10 cellular contexts compared by ENCODE assay signal in genomic region chr1:9852410-9853301, GRCh38. TPM values are rescaled to one million over a fixed set of nuclear protein-coding genes. Genes with fewer than 3 reads are reported as not detected.
A peak's percentile ranks its signal among the peaks of the same experiment; 100 is the strongest.
DNase-seq lines count a peak whose midpoint lies in the region; ATAC-seq and TF ChIP-seq lines count a peak whose summit lies in the region.
"Had no signal": no experiment of that assay in that cellular context is flagged by ENCODE, and none has a peak within 500 bp of the region (broad histone marks: within the 10 kb centered on the region; RNA-seq: fewer than 3 reads in every experiment).

No MANE protein-coding gene starts in this region.

- no peak for ATAC-seq in effector memory CD8-positive, alpha-beta T cell (replicated peaks)
- ATAC-seq in HG02798 (IDR thresholded peaks at IDR 0.05; ENCODE audit: poor library complexity, unreplicated experiment): no peak

- DNase-seq in EL: peak; percentile 77
- peak; percentile 77 for DNase-seq in NCI-H510A treated with DMSO at 0.1 percent for 48 hours (lab: John Stamatoyannopoulos, UW)
- DNase-seq in dorsolateral prefrontal cortex: peak in 9 of 10 donors; percentile 54 to 86 (median 76)
- DNase-seq in nucleus accumbens (lab: John Stamatoyannopoulos, UW): peak in 45 of 56 donors; percentile 19 to 88 (median 55)
- no peak for DNase-seq in activated T-cell treated with anti-CD3 and anti-CD28 coated beads for 4 hours
- DNase-seq in effector memory CD8-positive, alpha-beta T cell: no peak
- DNase-seq in NCI-H1048 (lab: John Stamatoyannopoulos, UW): no peak
- DNase-seq: gastrocnemius medialis, retina had no signal

- no peak overlapping the region for H3K27ac Mint-ChIP-seq in effector memory CD8-positive, alpha-beta T cell

- no peak overlapping the region for H3K4me3 Mint-ChIP-seq in effector memory CD8-positive, alpha-beta T cell

- TF ChIP-seq CTCF in dorsolateral prefrontal cortex (IDR thresholded peaks at IDR 0.05 in 54 of 56, conservative IDR thresholded peaks at IDR 0.05 in 2 of 56; ENCODE audit: low read depth in 1 of 56, partially characterized antibody in 56 of 56): no peak

- no peaks in the 10 kb centered on the region for H3K27me3 ChIP-seq in dorsolateral prefrontal cortex
- H3K27me3 ChIP-seq: gastrocnemius medialis had no signal

- H3K4me1 Mint-ChIP-seq in effector memory CD8-positive, alpha-beta T cell (ENCODE audit: low read depth in 2 of 2): no peaks in the 10 kb centered on the region

- H3K9me3 Mint-ChIP-seq in effector memory CD8-positive, alpha-beta T cell: peaks cover 0 to 4% of the 10 kb centered on the region in 2 donors

- intact Hi-C loops in dorsolateral prefrontal cortex (cut with DNase I): loop anchor here in 1 of 2 donors (5.0 kb wide), 1 partner anchor 130 kb away; no protein-coding TSS in a partner anchor

- H3K36me3 Mint-ChIP-seq in effector memory CD8-positive, alpha-beta T cell (ENCODE audit: insufficient read depth): peaks cover 4% of the 10 kb centered on the region

- H3K27me3 Mint-ChIP-seq in effector memory CD8-positive, alpha-beta T cell: no peaks in the 10 kb centered on the region

- no peak overlapping the region for H3K4me3 ChIP-seq in dorsolateral prefrontal cortex
- H3K4me3 ChIP-seq: gastrocnemius medialis had no signal

- peak overlapping the region in 58 of 59 donors; percentile 79 to 99 (median 93) for H3K27ac ChIP-seq in dorsolateral prefrontal cortex
- H3K27ac ChIP-seq: gastrocnemius medialis had no signal

RNA-seq across cellular contexts. Expression of gene CLSTN1, which starts 28.9 kb away (rescaled TPM):
- total RNA-seq in dorsolateral prefrontal cortex: 100 to 1,000 TPM; 260 to 770 (median 557) TPM

RNA-seq across cellular contexts. Expression of gene CTNNBIP1, which starts 57.4 kb away (rescaled TPM):
- total RNA-seq in dorsolateral prefrontal cortex: 10 to 100 TPM; 29.4 to 65.5 (median 43.4) TPM

Comparison
In these comparisons a context has a peak if more than half of its experiments do, and no peak if none do; other contexts are left out.
1. DNase-seq: peak in EL (single experiment), NCI-H510A treated with DMSO at 0.1 percent for 48 hours (single experiment), dorsolateral prefrontal cortex (9 of 10) and nucleus accumbens (45 of 56); none in activated T-cell treated with anti-CD3 and anti-CD28 coated beads for 4 hours (single experiment), effector memory CD8-positive, alpha-beta T cell (0 of 3) and NCI-H1048 (single experiment).